Comparison of ENCODE assay signal across 1 cellular context in genomic region chr12:124829008-124829707, GRCh38.
A peak's percentile ranks its signal among the peaks of the same experiment; 100 is the strongest.
TF ChIP-seq lines count a peak whose summit lies in the region.

No MANE protein-coding gene starts in this region.

TF ChIP-seq in HepG2, 621 proteins besides CTCF, POLR2A, EP300 and RAD21 (continued from another document):
- 0 out of 2 replicates have a peak, but pooled peaks have one; percentile 42 for TF ChIP-seq RERE (CRISPR knock-in tag; IDR thresholded peaks at IDR 0.05; ENCODE audit: low read depth)
- TF ChIP-seq TFAP4 (IDR thresholded peaks at IDR 0.05; ENCODE audit: borderline replicate concordance, low read depth): no peak
- TF ChIP-seq NR2C2 (CRISPR knock-in tag; IDR thresholded peaks at IDR 0.05; ENCODE audit: borderline replicate concordance): 0 out of 2 replicates have a peak, but pooled peaks have one; percentile 16
- no peak for TF ChIP-seq ZNF468 (CRISPR knock-in tag; IDR thresholded peaks at IDR 0.05)
- peak; percentile 82 for TF ChIP-seq SALL1 (CRISPR knock-in tag; IDR thresholded peaks at IDR 0.05)
- TF ChIP-seq NFKBIZ (CRISPR knock-in tag; IDR thresholded peaks at IDR 0.05): peak; percentile 26; the same call in 1 of the 2 replicates
- TF ChIP-seq SOX5 (CRISPR knock-in tag; IDR thresholded peaks at IDR 0.05; ENCODE audit: borderline replicate concordance): peak; percentile 71; the same call in 1 of the 2 replicates
- no peak for TF ChIP-seq ARNT2 (CRISPR knock-in tag; IDR thresholded peaks at IDR 0.05; ENCODE audit: low read depth)
- no peak for TF ChIP-seq TCF7L2 (IDR thresholded peaks at IDR 0.05; ENCODE audit: low read depth, low read length)
- peak; percentile 73; the same call in 1 of the 2 replicates for TF ChIP-seq ZNF292 (CRISPR knock-in tag; IDR thresholded peaks at IDR 0.05; ENCODE audit: borderline replicate concordance, low read depth)
- TF ChIP-seq WIZ (CRISPR knock-in tag; IDR thresholded peaks at IDR 0.05): no peak
- peak; percentile 35; the same call in 1 of the 2 replicates for TF ChIP-seq ZNF761 (CRISPR knock-in tag; conservative IDR thresholded peaks at IDR 0.05)
- TF ChIP-seq PHF21A (CRISPR knock-in tag; IDR thresholded peaks at IDR 0.05): peak; percentile 84
- TF ChIP-seq MEIS1 (CRISPR knock-in tag; IDR thresholded peaks at IDR 0.05; ENCODE audit: borderline replicate concordance): no peak; the same call in 1 of the 2 replicates
- TF ChIP-seq ZEB1 (IDR thresholded peaks at IDR 0.05; ENCODE audit: insufficient replicate concordance, low read depth): no peak
- no peak for TF ChIP-seq MLXIP (CRISPR knock-in tag; IDR thresholded peaks at IDR 0.05; ENCODE audit: borderline replicate concordance)
- peak; percentile 39; the same call in 1 of the 2 replicates for TF ChIP-seq PPARG (CRISPR knock-in tag; conservative IDR thresholded peaks at IDR 0.05)
- peak; percentile 92 for TF ChIP-seq ZNF331 (CRISPR knock-in tag; IDR thresholded peaks at IDR 0.05)
- no peak for TF ChIP-seq MLX (CRISPR knock-in tag; IDR thresholded peaks at IDR 0.05)
- TF ChIP-seq CREBL2 (CRISPR knock-in tag; IDR thresholded peaks at IDR 0.05; ENCODE audit: borderline replicate concordance): no peak
- TF ChIP-seq POLR2AphosphoS5 (IDR thresholded peaks at IDR 0.05; ENCODE audit: low read depth, low read length): peak; percentile 21; the same call in 1 of the 2 replicates
- no peak for TF ChIP-seq KLF11 (CRISPR knock-in tag; IDR thresholded peaks at IDR 0.05)
- peak; percentile 100 for TF ChIP-seq ZMYM3 (CRISPR knock-in tag; IDR thresholded peaks at IDR 0.05)
- TF ChIP-seq CBX5 (CRISPR knock-in tag; IDR thresholded peaks at IDR 0.05; ENCODE audit: borderline replicate concordance): peak; percentile 83
- TF ChIP-seq ZNF367 (CRISPR knock-in tag; IDR thresholded peaks at IDR 0.05; ENCODE audit: borderline replicate concordance): no peak
- TF ChIP-seq SALL2 (CRISPR knock-in tag; IDR thresholded peaks at IDR 0.05): no peak
- no peak for TF ChIP-seq MYNN (CRISPR knock-in tag; IDR thresholded peaks at IDR 0.05; ENCODE audit: low read depth)
- peak; percentile 54 for TF ChIP-seq RBM22 (optimal IDR thresholded peaks at IDR 0.05; ENCODE audit: low read length)
- TF ChIP-seq ZNF513 (CRISPR knock-in tag; conservative IDR thresholded peaks at IDR 0.05): no peak
- no peak for TF ChIP-seq CSRNP2 (CRISPR knock-in tag; conservative IDR thresholded peaks at IDR 0.05; ENCODE audit: low read depth)
- TF ChIP-seq RBFOX2 (IDR thresholded peaks at IDR 0.05; ENCODE audit: low read depth, low read length): no peak
- no peak for TF ChIP-seq BHLHE40 (IDR thresholded peaks at IDR 0.05; ENCODE audit: low read length)
- peak; percentile 71; the same call in 1 of the 2 replicates for TF ChIP-seq FOXP4 (CRISPR knock-in tag; IDR thresholded peaks at IDR 0.05)
- TF ChIP-seq HDAC1 (CRISPR knock-in tag; IDR thresholded peaks at IDR 0.05): peak; percentile 83
- TF ChIP-seq FOXM1 (CRISPR knock-in tag; IDR thresholded peaks at IDR 0.05): no peak
- peak; percentile 24; the same call in 1 of the 2 replicates for TF ChIP-seq SOX13 (IDR thresholded peaks at IDR 0.05)
- TF ChIP-seq SOX13 (CRISPR knock-in tag; conservative IDR thresholded peaks at IDR 0.05 in 1 of 2, IDR thresholded peaks at IDR 0.05 in 1 of 2): peak in 1 of 2 experiments; percentile 71; a peak in 2 of 4 replicates
